In genomic region chr1:217897121-217897520, GRCh38 we compare ENCODE assay signal across 27 cellular contexts.
"Had no signal": no experiment of that assay in that cellular context is flagged by ENCODE, and none has a peak within 500 bp of the region (broad histone marks: within the 10 kb centered on the region; RNA-seq: fewer than 3 reads in every experiment).

No MANE protein-coding gene starts in this region.

- H3K36me3 ChIP-seq: neutrophil, pancreas, right lobe of liver, sigmoid colon, stomach, thoracic aorta, thyroid gland, tibial nerve, upper lobe of left lung, vagina had no signal

- H3K4me1 Mint-ChIP-seq: naive thymus-derived CD8-positive, alpha-beta T cell; nephron progenitor cell; neural crest cell; stimulated activated effector memory CD8-positive, alpha-beta T cell treated with anti-CD3 and anti-CD28 coated beads, Interleukin-12 subunit alpha, Interleukin-12 subunit beta, amount 100 ng/mL, for 72 hours; stimulated activated naive B cell treated with anti-CD40 and anti-IgM and Interleukin-4, amounts not matched to agents 10 μg/mL and 1 μg/mL and 100 μg/mL, for 72 hours had no signal

- H3K27ac Mint-ChIP-seq: naive thymus-derived CD8-positive, alpha-beta T cell; natural killer cell treated with Interleukin-12 subunit alpha and Interleukin-12 subunit beta and Interleukin-15 and Interleukin-18, amount 100 ng/mL, for 72 hours; nephron progenitor cell; stimulated activated effector memory CD8-positive, alpha-beta T cell treated with anti-CD3 and anti-CD28 coated beads, Interleukin-12 subunit alpha, Interleukin-12 subunit beta, amount 100 ng/mL, for 72 hours; stimulated activated naive B cell treated with anti-CD40 and anti-IgM and Interleukin-4, amounts not matched to agents 10 μg/mL and 1 μg/mL and 100 μg/mL, for 72 hours; stimulated activated naive CD8-positive, alpha-beta T cell treated with anti-CD3 and anti-CD28 coated beads, Interleukin-15, Interleukin-2, amounts not matched to agents 100 ng/mL and 50 ng/mL, for 24 hours had no signal

- H3K4me1 ChIP-seq: pancreas, psoas muscle, right lobe of liver, sigmoid colon, stomach, thyroid gland, upper lobe of left lung, vagina had no signal

- H3K4me3 Mint-ChIP-seq: naive thymus-derived CD8-positive, alpha-beta T cell; natural killer cell treated with Interleukin-12 subunit alpha and Interleukin-12 subunit beta and Interleukin-15 and Interleukin-18, amount 100 ng/mL, for 72 hours; nephron progenitor cell; neural crest cell; stimulated activated effector memory CD8-positive, alpha-beta T cell treated with anti-CD3 and anti-CD28 coated beads, Interleukin-12 subunit alpha, Interleukin-12 subunit beta, amount 100 ng/mL, for 72 hours; stimulated activated naive B cell treated with anti-CD40 and anti-IgM and Interleukin-4, amounts not matched to agents 10 μg/mL and 1 μg/mL and 100 μg/mL, for 72 hours; stimulated activated naive CD8-positive, alpha-beta T cell treated with anti-CD3 and anti-CD28 coated beads, Interleukin-15, Interleukin-2, amounts not matched to agents 100 ng/mL and 50 ng/mL, for 24 hours had no signal

- H3K27me3 Mint-ChIP-seq: natural killer cell treated with Interleukin-12 subunit alpha and Interleukin-12 subunit beta and Interleukin-15 and Interleukin-18, amount 100 ng/mL, for 72 hours; stimulated activated naive B cell treated with anti-CD40 and anti-IgM and Interleukin-4, amounts not matched to agents 10 μg/mL and 1 μg/mL and 100 μg/mL, for 72 hours; stimulated activated naive CD8-positive, alpha-beta T cell treated with anti-CD3 and anti-CD28 coated beads, Interleukin-15, Interleukin-2, amounts not matched to agents 100 ng/mL and 50 ng/mL, for 24 hours had no signal

- ATAC-seq: naive thymus-derived CD8-positive, alpha-beta T cell; natural killer cell treated with Interleukin-12 subunit alpha and Interleukin-12 subunit beta and Interleukin-15 and Interleukin-18, amount 100 ng/mL, for 72 hours; pancreas; psoas muscle; right lobe of liver; stimulated activated effector memory CD8-positive, alpha-beta T cell treated with anti-CD3 and anti-CD28 coated beads, Interleukin-12 subunit alpha, Interleukin-12 subunit beta, amount 100 ng/mL, for 72 hours; stimulated activated naive B cell treated with anti-CD40 and anti-IgM and Interleukin-4, amounts not matched to agents 10 μg/mL and 1 μg/mL and 100 μg/mL, for 72 hours had no signal

- H3K27ac ChIP-seq: neutrophil, pancreas, psoas muscle, right lobe of liver, sigmoid colon, stomach, thoracic aorta, thyroid gland, tibial nerve, upper lobe of left lung, vagina had no signal

- H3K27me3 ChIP-seq: neutrophil, pancreas, right lobe of liver, sigmoid colon, stomach, thyroid gland, tibial nerve, upper lobe of left lung, vagina had no signal

- DNase-seq: naive thymus-derived CD8-positive, alpha-beta T cell; nephron progenitor cell; nucleus accumbens; pancreas; psoas muscle; right cardiac atrium; right lobe of liver; sigmoid colon; small intestine; stimulated activated CD4-positive, alpha-beta T cell treated with anti-CD3 and anti-CD28 coated beads, Interleukin-15, amount 100 ng/mL, for 24 hours; stimulated activated CD4-positive, alpha-beta T cell treated with anti-CD3 and anti-CD28 coated beads, Interleukin-2, amount 100 ng/mL, for 24 hours; stimulated activated CD4-positive, alpha-beta T cell treated with anti-CD3 and anti-CD28 coated beads, Interleukin-2, amount 100 ng/mL, for 48 hours; stimulated activated CD4-positive, alpha-beta T cell treated with anti-CD3 and anti-CD28 coated beads, Interleukin-4, amount 100 ng/mL, for 24 hours; stimulated activated naive B cell treated with anti-CD40 and anti-IgM and Interleukin-4, amounts not matched to agents 10 μg/mL and 1 μg/mL and 100 μg/mL, for 72 hours; stimulated activated naive CD4-positive, alpha-beta T cell treated with Interleukin-2 at 50 U/mL for 16 hours; stomach; thyroid gland; upper lobe of left lung had no signal

- H3K36me3 Mint-ChIP-seq: naive thymus-derived CD8-positive, alpha-beta T cell; natural killer cell treated with Interleukin-12 subunit alpha and Interleukin-12 subunit beta and Interleukin-15 and Interleukin-18, amount 100 ng/mL, for 72 hours; stimulated activated effector memory CD8-positive, alpha-beta T cell treated with anti-CD3 and anti-CD28 coated beads, Interleukin-12 subunit alpha, Interleukin-12 subunit beta, amount 100 ng/mL, for 72 hours; stimulated activated naive B cell treated with anti-CD40 and anti-IgM and Interleukin-4, amounts not matched to agents 10 μg/mL and 1 μg/mL and 100 μg/mL, for 72 hours had no signal

- H3K9me3 ChIP-seq: pancreas, psoas muscle, right lobe of liver, sigmoid colon, thoracic aorta, thyroid gland, tibial nerve, upper lobe of left lung, vagina had no signal

- H3K9me3 Mint-ChIP-seq: nephron progenitor cell; neural crest cell; stimulated activated effector memory CD8-positive, alpha-beta T cell treated with anti-CD3 and anti-CD28 coated beads, Interleukin-12 subunit alpha, Interleukin-12 subunit beta, amount 100 ng/mL, for 72 hours; stimulated activated naive CD8-positive, alpha-beta T cell treated with anti-CD3 and anti-CD28 coated beads, Interleukin-15, Interleukin-2, amounts not matched to agents 100 ng/mL and 50 ng/mL, for 24 hours had no signal

- FAIRE-seq: pancreas, small intestine, urothelium cell line had no signal

- H3K4me3 ChIP-seq: pancreas, psoas muscle, right lobe of liver, sigmoid colon, stomach, thoracic aorta, thyroid gland, tibial nerve, upper lobe of left lung, vagina had no signal
